In the genomic region with DNA sequence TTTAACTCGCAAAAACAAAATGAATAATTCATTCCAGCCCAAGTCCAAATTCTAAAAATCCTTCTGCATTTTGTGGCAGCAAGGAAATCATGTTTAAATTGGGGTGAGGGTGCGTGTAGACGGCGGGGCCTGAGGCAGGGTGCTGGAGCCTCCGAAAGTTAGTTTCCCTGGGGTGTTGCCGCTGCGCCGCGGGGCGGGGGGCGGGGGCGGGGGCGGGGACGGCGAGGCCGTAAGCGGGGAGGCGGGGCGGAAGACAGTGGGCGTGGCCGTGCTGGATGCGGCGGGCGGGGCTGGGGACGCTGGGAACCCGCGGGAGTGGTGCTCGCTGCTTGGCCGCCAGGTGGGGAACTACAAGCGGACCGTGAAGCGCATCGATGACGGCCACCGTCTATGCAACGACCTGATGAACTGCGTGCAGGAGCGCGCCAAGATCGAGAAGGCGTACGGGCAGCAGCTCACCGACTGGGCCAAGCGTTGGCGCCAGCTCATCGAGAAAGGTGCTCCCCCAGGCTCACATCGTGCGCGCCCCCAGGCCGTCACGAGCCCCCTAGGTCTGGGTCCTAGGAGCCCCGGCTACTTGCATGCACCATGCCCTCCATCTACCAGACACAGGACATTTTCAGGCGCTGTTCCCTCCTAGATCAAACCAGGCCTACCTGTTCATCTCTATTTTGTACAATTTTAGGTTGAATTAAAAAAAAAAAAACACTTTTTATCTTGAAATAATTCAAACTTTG, we compare ENCODE assay signal across 8 cellular contexts. TPM values are rescaled to one million over a fixed set of nuclear protein-coding genes. Genes with fewer than 3 reads are reported as not detected.
DNase-seq lines count a peak whose midpoint lies in the region; ATAC-seq and TF ChIP-seq lines count a peak whose summit lies in the region.

No MANE protein-coding gene starts in this region.

- H3K4me1 ChIP-seq in BE2C (peaks cover 5% of the 10 kb centered on the region), left lung (peaks cover 7 to 10% of the 10 kb centered on the region in 2 donors)

- no peaks in the 10 kb centered on the region for H3K36me3 Mint-ChIP-seq in activated CD4-positive, alpha-beta T cell treated with anti-CD3 and anti-CD28 coated beads, Interleukin-2, amount 10 ng/mL, durations not matched to agents 24 days and 14 days (ENCODE audit: low read depth)

- H3K27ac ChIP-seq in coronary artery = peak overlapping the region in 1 of 2 donors; percentile 3
- peak overlapping the region in 1 of 2 donors; percentile 14 for H3K27ac ChIP-seq in left lung

- H3K4me1 Mint-ChIP-seq in activated CD4-positive, alpha-beta T cell treated with anti-CD3 and anti-CD28 coated beads, Interleukin-2, amount 10 ng/mL, durations not matched to agents 24 days and 14 days = no peaks in the 10 kb centered on the region

- H3K36me3 ChIP-seq in BE2C (no peaks in the 10 kb centered on the region), left lung (no peaks in the 10 kb centered on the region)

- H3K27me3 ChIP-seq in BE2C = no peaks in the 10 kb centered on the region
- H3K27me3 ChIP-seq in left lung = no peaks in the 10 kb centered on the region

- peak overlapping the region; percentile 45 for H3K4me3 ChIP-seq in BE2C (ENCODE audit: low read depth, low read length)
- peak overlapping the region; percentile 58 for H3K4me3 ChIP-seq in coronary artery
- peak overlapping the region in 1 of 2 donors; percentile 22 for H3K4me3 ChIP-seq in left lung

- no peak overlapping the region for H3K27ac Mint-ChIP-seq in activated CD4-positive, alpha-beta T cell treated with anti-CD3 and anti-CD28 coated beads, Interleukin-2, amount 10 ng/mL, durations not matched to agents 24 days and 14 days

- peak; percentile 97 for DNase-seq in BE2C
- peak; percentile 80 for DNase-seq in NCI-H526 treated with DMSO at 0.1 percent for 48 hours (lab: John Stamatoyannopoulos, UW)
- peak; percentile 98 for DNase-seq in activated CD4-positive, alpha-beta T cell treated with anti-CD3 and anti-CD28 coated beads, Interleukin-2, amount 10 ng/mL, durations not matched to agents 24 days and 14 days
- DNase-seq in coronary artery (ENCODE audit: low spot score) = peak; percentile 93
- peak; percentile 96 to 99 for DNase-seq in left lung
- DNase-seq in stimulated activated CD4-positive, alpha-beta T cell treated with anti-CD3 and anti-CD28 coated beads, Interleukin-2, amount 100 ng/mL, for 24 hours = peak; percentile 97 to 99

- peak; percentile 58 for TF ChIP-seq CTCF in BE2C (IDR thresholded peaks at IDR 0.05; ENCODE audit: low read depth, low read length)
- TF ChIP-seq CTCF in coronary artery (IDR thresholded peaks at IDR 0.05) = peak; percentile 86
- peak; percentile 57 to 87 for TF ChIP-seq CTCF in left lung (IDR thresholded peaks at IDR 0.05)

- peak overlapping the region; percentile 48 for H3K4me3 Mint-ChIP-seq in activated CD4-positive, alpha-beta T cell treated with anti-CD3 and anti-CD28 coated beads, Interleukin-2, amount 10 ng/mL, durations not matched to agents 24 days and 14 days

- H3K27me3 Mint-ChIP-seq in activated CD4-positive, alpha-beta T cell treated with anti-CD3 and anti-CD28 coated beads, Interleukin-2, amount 10 ng/mL, durations not matched to agents 24 days and 14 days = peaks cover 2% of the 10 kb centered on the region

- no peaks in the 10 kb centered on the region for H3K9me3 Mint-ChIP-seq in activated CD4-positive, alpha-beta T cell treated with anti-CD3 and anti-CD28 coated beads, Interleukin-2, amount 10 ng/mL, durations not matched to agents 24 days and 14 days

- intact Hi-C loops in activated CD4-positive, alpha-beta T cell treated with anti-CD3 and anti-CD28 coated beads, Interleukin-2, amount 10 ng/mL, durations not matched to agents 24 days and 14 days (cut with micrococcal nuclease) = loop anchor here (1.0 kb wide), 1 partner anchor 82 kb away; no protein-coding TSS in a partner anchor
- intact Hi-C loops in left lung (cut with DNase I) = no loop called here

- no peaks in the 10 kb centered on the region for H3K9me3 ChIP-seq in BE2C
- no peaks in the 10 kb centered on the region for H3K9me3 ChIP-seq in left lung

- ATAC-seq in GM19395 (IDR thresholded peaks at IDR 0.05; ENCODE audit: unreplicated experiment) = peak; percentile 62
- peak; percentile 84 for ATAC-seq in HG03558 (IDR thresholded peaks at IDR 0.05; ENCODE audit: extremely low read depth, unreplicated experiment)
- peak; percentile 99 for ATAC-seq in left lung

RNA-seq across cellular contexts. Expression of gene SPDEF, which starts 29.0 kb away (rescaled TPM):
- polyA plus RNA-seq in BE2C (2012; ENCODE audit: insufficient read depth, insufficient read length, low read depth) = not detected
- not detected in 2 replicates for total RNA-seq in activated CD4-positive, alpha-beta T cell treated with anti-CD3 and anti-CD28 coated beads, Interleukin-2, amount 10 ng/mL, durations not matched to agents 24 days and 14 days
- 1 to 10 TPM; 3.1 to 6.0 TPM for total RNA-seq in left lung
